Comparison of ENCODE assay signal across 8 cellular contexts in genomic region chr11:3795131-3796092, GRCh38. TPM values are rescaled to one million over a fixed set of nuclear protein-coding genes. Genes with fewer than 3 reads are reported as not detected.
DNase-seq lines count a peak whose midpoint lies in the region; ATAC-seq, FAIRE-seq and TF ChIP-seq lines count a peak whose summit lies in the region.

No MANE protein-coding gene starts in this region.

- peak overlapping the region; percentile 97 for H3K9ac ChIP-seq in astrocyte (ENCODE audit: low read length)

- intact Hi-C loops in activated naive CD4-positive, alpha-beta T cell treated with anti-CD3 and anti-CD28 coated beads for 36 hours (cut with micrococcal nuclease): loop anchor here (5.0 kb wide), 1 partner anchor 803 kb away; the partner anchor contains the start of gene NAP1L4
- intact Hi-C loops in right lobe of liver (cut with DNase I): no loop called here
- intact Hi-C loops in tibial artery (cut with DNase I; ENCODE audit: low total_unique reads): loop anchor here (5.0 kb wide), 1 partner anchor 47 kb away; the partner anchor contains the start of gene RHOG

- H3K27me3 Mint-ChIP-seq in activated naive CD4-positive, alpha-beta T cell treated with anti-CD3 and anti-CD28 coated beads for 36 hours (ENCODE audit: low read depth): no peaks in the 10 kb centered on the region
- no peaks in the 10 kb centered on the region for H3K27me3 Mint-ChIP-seq in astrocyte (ENCODE audit: low read depth, unreplicated experiment)

- H3K36me3 ChIP-seq in astrocyte (ENCODE audit: insufficient read depth, low read length) (peaks cover 14% of the 10 kb centered on the region), right lobe of liver (peaks cover 0 to 13% (median 2%) of the 10 kb centered on the region in 4 donors), tibial artery (peaks cover 15 to 36% (median 16%) of the 10 kb centered on the region in 3 donors)

- peak overlapping the region; percentile 98 for H3K4me3 Mint-ChIP-seq in activated naive CD4-positive, alpha-beta T cell treated with anti-CD3 and anti-CD28 coated beads for 36 hours
- peak overlapping the region; percentile 99 for H3K4me3 Mint-ChIP-seq in astrocyte (ENCODE audit: unreplicated experiment)

- no peaks in the 10 kb centered on the region for H3K9me3 Mint-ChIP-seq in activated naive CD4-positive, alpha-beta T cell treated with anti-CD3 and anti-CD28 coated beads for 36 hours
- H3K9me3 Mint-ChIP-seq in astrocyte (ENCODE audit: unreplicated experiment): peaks cover 3% of the 10 kb centered on the region

- DNase-seq in activated naive CD4-positive, alpha-beta T cell treated with anti-CD3 and anti-CD28 coated beads for 36 hours: no peak
- no peak for DNase-seq in activated naive CD4-positive, alpha-beta T cell treated with anti-CD3 and anti-CD28 coated beads, Interleukin-2, amount 50 U/mL, for 16 hours
- DNase-seq in astrocyte (ENCODE audit: low read depth) (no peak), right lobe of liver (peak in 1 of 3 donors; percentile 19), tibial artery (no peak), NCI-H1694 (lab: John Stamatoyannopoulos, UW) (no peak), epidermal melanocyte (ENCODE audit: insufficient read length, low spot score) (no peak)
- no peak for DNase-seq in activated CD4-positive, CD25-positive, alpha-beta regulatory T cell (lab: John Stamatoyannopoulos, UW)

- no peak for TF ChIP-seq POLR2A in right lobe of liver (IDR thresholded peaks at IDR 0.05)

- H3K36me3 Mint-ChIP-seq in activated naive CD4-positive, alpha-beta T cell treated with anti-CD3 and anti-CD28 coated beads for 36 hours (ENCODE audit: low read depth): peaks cover 37% of the 10 kb centered on the region
- H3K36me3 Mint-ChIP-seq in astrocyte (ENCODE audit: low read depth, unreplicated experiment): peaks cover 9% of the 10 kb centered on the region

- H3K9me3 ChIP-seq in astrocyte (ENCODE audit: insufficient read depth, low read depth, low read length): no peaks in the 10 kb centered on the region
- no peaks in the 10 kb centered on the region for H3K9me3 ChIP-seq in right lobe of liver
- no peaks in the 10 kb centered on the region for H3K9me3 ChIP-seq in tibial artery

- peak overlapping the region; percentile 92 for H3K4me3 ChIP-seq in astrocyte (ENCODE audit: insufficient read depth, low read depth, low read length)
- H3K4me3 ChIP-seq in right lobe of liver: peak overlapping the region in 2 of 3 donors; percentile 78 to 98
- H3K4me3 ChIP-seq in tibial artery: peak overlapping the region; percentile 86 to 92

- H3K4me1 Mint-ChIP-seq in activated naive CD4-positive, alpha-beta T cell treated with anti-CD3 and anti-CD28 coated beads for 36 hours (ENCODE audit: low read depth): peaks cover 62% of the 10 kb centered on the region
- peaks cover 8% of the 10 kb centered on the region for H3K4me1 Mint-ChIP-seq in astrocyte (ENCODE audit: low read depth, unreplicated experiment)

- H3K4me1 ChIP-seq in astrocyte (ENCODE audit: insufficient read depth, low read length): peaks cover 15% of the 10 kb centered on the region
- peaks cover 0 to 18% (median 8%) of the 10 kb centered on the region in 4 donors for H3K4me1 ChIP-seq in right lobe of liver
- peaks cover 0 to 41% (median 23%) of the 10 kb centered on the region in 4 donors for H3K4me1 ChIP-seq in tibial artery

- H3K27ac Mint-ChIP-seq in activated naive CD4-positive, alpha-beta T cell treated with anti-CD3 and anti-CD28 coated beads for 36 hours: peak overlapping the region; percentile 98
- peak overlapping the region; percentile 23 for H3K27ac Mint-ChIP-seq in astrocyte (ENCODE audit: unreplicated experiment)

- CTCF ChIA-PET in activated naive CD4-positive, alpha-beta T cell treated with anti-CD3 and anti-CD28 coated beads for 36 hours (lab: Charles Lee): interaction anchor here (0.5 to 1.8 kb wide), 5 partner anchors 10 to 278 kb away, joined by 3 to 14 read pairs (median 3); partner anchors contain the start of gene PGAP2

- peak overlapping the region; percentile 96 for H3K4me2 ChIP-seq in astrocyte (ENCODE audit: low read length)

- H3K27me3 ChIP-seq in astrocyte (ENCODE audit: insufficient read depth, low read length): no peaks in the 10 kb centered on the region
- no peaks in the 10 kb centered on the region for H3K27me3 ChIP-seq in right lobe of liver
- H3K27me3 ChIP-seq in tibial artery: no peaks in the 10 kb centered on the region

- H2AFZ ChIP-seq in astrocyte (ENCODE audit: low read depth, low read length): no peak overlapping the region

- peaks cover 55% of the 10 kb centered on the region for H4K20me1 ChIP-seq in astrocyte (ENCODE audit: insufficient read depth, low read length)

- TF ChIP-seq CTCF in astrocyte (IDR thresholded peaks at IDR 0.05; ENCODE audit: insufficient read depth, low read depth, low read length) (no peak), right lobe of liver (IDR thresholded peaks at IDR 0.05) (no peak), tibial artery (IDR thresholded peaks at IDR 0.05) (no peak)

- ATAC-seq in right lobe of liver: no peak

- WGBS in right lobe of liver (ENCODE audit: insufficient coverage, low coverage, low lambda C conversion rate, missing lambda C conversion rate): 73% methylated on average over 8 of the region's 8 CpGs

- H3K27ac ChIP-seq in astrocyte (ENCODE audit: low read depth, low read length): no peak overlapping the region
- H3K27ac ChIP-seq in right lobe of liver: no peak overlapping the region
- H3K27ac ChIP-seq in tibial artery: peak overlapping the region in 1 of 2 donors; percentile 98

- FAIRE-seq in astrocyte (lab: Jason Lieb, UNC): no peak

- peaks cover 70% of the 10 kb centered on the region for H3K79me2 ChIP-seq in astrocyte (ENCODE audit: insufficient read depth, low read length)

RNA-seq across cellular contexts. Expression of gene NUP98, which starts 1.9 kb away (rescaled TPM):
- total RNA-seq in activated naive CD4-positive, alpha-beta T cell treated with anti-CD3 and anti-CD28 coated beads for 36 hours: 10 to 100 TPM; 90.8 to 97.6 TPM
- 81.2 and 84.2 TPM in 2 replicates for total RNA-seq in astrocyte
- 10 to 100 TPM; 29.7 to 69.0 (median 34.3) TPM for total RNA-seq in right lobe of liver

RNA-seq across cellular contexts. Expression of gene PGAP2, which starts 12.9 kb away (rescaled TPM):
- 10 to 100 TPM; 38.9 to 40.8 TPM for total RNA-seq in activated naive CD4-positive, alpha-beta T cell treated with anti-CD3 and anti-CD28 coated beads for 36 hours
- total RNA-seq in astrocyte (22.4 and 22.5 TPM in 2 replicates), right lobe of liver (10 to 100 TPM; 14.8 to 26.8 (median 17.9) TPM)

RNA-seq across cellular contexts. Expression of gene RHOG, which starts 45.3 kb away (rescaled TPM):
- total RNA-seq in activated naive CD4-positive, alpha-beta T cell treated with anti-CD3 and anti-CD28 coated beads for 36 hours: 100 to 1,000 TPM; 142 TPM
- total RNA-seq in astrocyte: 54.5 and 54.7 TPM in 2 replicates
- 10 to 100 TPM; 13.9 to 31.5 (median 22.0) TPM for total RNA-seq in right lobe of liver

Comparison
In these comparisons a context has a peak if more than half of its experiments do, and no peak if none do; other contexts are left out.
1. intact Hi-C loops: an anchor here in activated naive CD4-positive, alpha-beta T cell treated with anti-CD3 and anti-CD28 coated beads for 36 hours (5.0 kb wide) and tibial artery (5.0 kb wide); none called in right lobe of liver.